Comparison of ENCODE assay signal across 13 cellular contexts in genomic region chr5:89081360-89081759, GRCh38.
DNase-seq lines count a peak whose midpoint lies in the region; ATAC-seq and TF ChIP-seq lines count a peak whose summit lies in the region.
"Had no signal": no experiment of that assay in that cellular context is flagged by ENCODE, and none has a peak within 500 bp of the region (broad histone marks: within the 10 kb centered on the region; RNA-seq: fewer than 3 reads in every experiment).

No MANE protein-coding gene starts in this region.

- no peak overlapping the region for H2AK5ac ChIP-seq in mesendoderm (ENCODE audit: low read length)

- no peak overlapping the region for H4K5ac ChIP-seq in mesendoderm (ENCODE audit: low read length)

- no peaks in the 10 kb centered on the region for H3K27me3 Mint-ChIP-seq in activated B cell treated with CpG ODN at 0.5 μM for 24 hours

- no peaks in the 10 kb centered on the region for H3K27me3 ChIP-seq in mesendoderm (ENCODE audit: insufficient read depth, low read length, poor library complexity)
- H3K27me3 ChIP-seq: ascending aorta had no signal

- CTCF ChIA-PET in activated B cell treated with CpG ODN at 0.5 μM for 24 hours (lab: Charles Lee): interaction anchor here (1.0 kb wide), 1 partner anchor 252 kb away, joined by 3 read pairs; no protein-coding TSS in a partner anchor

- no peak overlapping the region for H4K8ac ChIP-seq in mesendoderm (ENCODE audit: low read depth, low read length)

- H3K9me3 Mint-ChIP-seq in activated B cell treated with CpG ODN at 0.5 μM for 24 hours: no peaks in the 10 kb centered on the region

- H3K27ac Mint-ChIP-seq in activated B cell treated with CpG ODN at 0.5 μM for 24 hours: peak overlapping the region; percentile 31

- no peak overlapping the region for H3K27ac ChIP-seq in mesendoderm (ENCODE audit: low read depth, low read length)
- H3K27ac ChIP-seq: ascending aorta, C4-2B, psoas muscle had no signal

- no peak overlapping the region for H3K18ac ChIP-seq in mesendoderm (ENCODE audit: low read length)

- peaks cover 22% of the 10 kb centered on the region for H3K4me1 Mint-ChIP-seq in activated B cell treated with CpG ODN at 0.5 μM for 24 hours

- no peak overlapping the region for H2BK120ac ChIP-seq in mesendoderm (ENCODE audit: low read depth, low read length)

- peak; percentile 56 for ATAC-seq in GM18870 (IDR thresholded peaks at IDR 0.05; ENCODE audit: unreplicated experiment)
- peak; percentile 73 for ATAC-seq in GM21526 (IDR thresholded peaks at IDR 0.05; ENCODE audit: low FRiP score, unreplicated experiment)
- peak; percentile 77 for ATAC-seq in HG03066 (IDR thresholded peaks at IDR 0.05; ENCODE audit: low read depth, unreplicated experiment)
- peak; percentile 75 for ATAC-seq in activated B cell treated with CpG ODN at 0.5 μM for 24 hours (ENCODE audit: low read depth)
- ATAC-seq in Right ventricle myocardium inferior: no peak
- ATAC-seq: psoas muscle, SK-N-SH treated with all-trans-retinoic acid at 6 μM for 48 hours had no signal

- no peak overlapping the region for H3K4me3 ChIP-seq in mesendoderm (ENCODE audit: low read length)
- H3K4me3 ChIP-seq: ascending aorta, psoas muscle had no signal

- H3K56ac ChIP-seq in mesendoderm (ENCODE audit: low read length): no peak overlapping the region

- H3K4me3 Mint-ChIP-seq in activated B cell treated with CpG ODN at 0.5 μM for 24 hours: peak overlapping the region; percentile 35

- TF ChIP-seq CTCF in activated B cell treated with CpG ODN at 0.5 μM for 24 hours (IDR thresholded peaks at IDR 0.05): no peak

- H3K4me2 ChIP-seq in mesendoderm (ENCODE audit: low read length): no peak overlapping the region

- no peaks in the 10 kb centered on the region for H3K36me3 Mint-ChIP-seq in activated B cell treated with CpG ODN at 0.5 μM for 24 hours (ENCODE audit: low read depth)

- intact Hi-C loops in activated B cell treated with CpG ODN at 0.5 μM for 24 hours (cut with micrococcal nuclease): loop anchor here (1.0 to 2.0 kb wide), 2 partner anchors 14 to 199 kb away; partner anchors contain the start of gene MEF2C
- intact Hi-C loops in Right ventricle myocardium inferior (cut with DNase I): no loop called here

- H2BK5ac ChIP-seq in mesendoderm (ENCODE audit: low read length): no peak overlapping the region

- POLR2A ChIA-PET in activated B cell treated with CpG ODN at 0.5 μM for 24 hours (lab: Charles Lee): interaction anchor here (0.7 to 1.2 kb wide), 2 partner anchors 192 to 198 kb away, joined by 3 to 6 read pairs; partner anchors contain the start of gene MEF2C

- no peaks in the 10 kb centered on the region for H3K36me3 ChIP-seq in mesendoderm (ENCODE audit: control insufficient read depth, insufficient read depth, low read length)
- H3K36me3 ChIP-seq: ascending aorta had no signal

- H3K23ac ChIP-seq in mesendoderm (ENCODE audit: low read length): no peak overlapping the region

- no peak overlapping the region for H3K9ac ChIP-seq in mesendoderm (ENCODE audit: low read length)

- H3K79me1 ChIP-seq in mesendoderm (ENCODE audit: low read length): no peaks in the 10 kb centered on the region

- H3K4ac ChIP-seq in mesendoderm (ENCODE audit: low read depth, low read length): no peak overlapping the region

- H2BK15ac ChIP-seq in mesendoderm (replicated peaks; ENCODE audit: low read depth): no peak overlapping the region

- no CpG with 5 or more reads among the region's 2 CpGs for WGBS in mesendoderm (ENCODE audit: extremely low coverage, insufficient coverage, low lambda C conversion rate)

- no peaks in the 10 kb centered on the region for H3K4me1 ChIP-seq in mesendoderm (ENCODE audit: control insufficient read depth, low read depth, low read length)
- H3K4me1 ChIP-seq: ascending aorta, psoas muscle had no signal

- no peak for DNase-seq in activated B cell treated with CpG ODN at 0.5 μM for 24 hours
- no peak for DNase-seq in mesendoderm
- DNase-seq in islet precursor cell: no peak
- DNase-seq in Right ventricle myocardium inferior (ENCODE audit: missing footprints): no peak
- no peak for DNase-seq in LoVo (ENCODE audit: low spot score)
- DNase-seq: NCI-H1105 treated with DMSO at 0.1 percent for 48 hours, psoas muscle had no signal

- H3K79me2 ChIP-seq in mesendoderm (ENCODE audit: control insufficient read depth, insufficient read depth, low read length): no peaks in the 10 kb centered on the region
